1 cellular context compared by ENCODE assay signal in the genomic region with DNA sequence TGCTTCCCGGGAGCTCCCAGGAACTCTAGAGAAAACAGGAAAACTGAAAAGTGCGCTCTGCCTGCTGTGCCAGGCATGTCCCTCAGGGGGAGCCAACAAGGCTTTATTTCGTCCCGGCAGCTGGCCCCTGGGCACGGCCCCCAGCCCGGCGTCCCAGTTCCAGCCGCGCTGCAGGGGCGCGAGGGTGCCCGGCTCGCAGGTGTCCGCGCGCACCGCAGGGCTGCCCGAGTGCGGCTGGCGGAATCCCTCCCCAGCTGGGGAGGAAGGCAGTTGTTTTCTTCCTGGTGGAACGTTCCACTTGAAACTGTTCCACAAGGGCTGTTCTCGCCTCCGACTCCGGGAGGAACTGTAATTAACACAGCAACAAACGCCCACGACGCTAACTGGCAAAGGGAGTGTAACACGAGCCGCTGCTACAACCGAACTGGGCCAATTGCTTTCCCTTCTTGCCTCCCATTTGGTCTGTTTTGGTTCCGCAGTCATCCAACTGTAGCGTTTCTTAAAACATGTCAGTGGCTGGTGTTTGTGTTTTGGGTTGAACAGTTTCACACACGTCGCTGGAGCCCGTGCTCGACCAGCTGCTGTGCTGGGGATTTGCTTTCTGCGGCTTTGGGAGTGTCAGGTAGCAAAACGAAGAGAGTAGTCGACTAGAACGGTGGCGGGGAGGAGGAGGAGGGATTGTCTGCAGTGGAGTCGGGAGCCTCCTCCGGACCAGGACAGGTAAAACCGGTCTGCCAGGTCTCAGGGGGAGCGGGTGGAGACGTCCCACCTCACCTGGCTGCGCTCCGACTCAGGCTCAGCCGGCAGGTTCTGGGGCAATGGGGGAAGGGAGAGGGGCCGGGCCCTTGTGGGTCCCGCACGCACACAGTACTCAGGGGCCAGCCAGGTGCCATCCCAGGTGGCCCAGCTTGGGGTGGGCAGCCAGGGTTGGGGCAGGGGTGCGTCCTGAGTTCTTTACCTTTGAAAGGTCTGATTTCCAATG.
TF ChIP-seq lines count a peak whose summit lies in the region.

No MANE protein-coding gene starts in this region.

TF ChIP-seq in HEK293, 187 proteins besides CTCF, POLR2A, EP300 and RAD21 (continued from another document and continues in another):
- TF ChIP-seq, protein P1, sequence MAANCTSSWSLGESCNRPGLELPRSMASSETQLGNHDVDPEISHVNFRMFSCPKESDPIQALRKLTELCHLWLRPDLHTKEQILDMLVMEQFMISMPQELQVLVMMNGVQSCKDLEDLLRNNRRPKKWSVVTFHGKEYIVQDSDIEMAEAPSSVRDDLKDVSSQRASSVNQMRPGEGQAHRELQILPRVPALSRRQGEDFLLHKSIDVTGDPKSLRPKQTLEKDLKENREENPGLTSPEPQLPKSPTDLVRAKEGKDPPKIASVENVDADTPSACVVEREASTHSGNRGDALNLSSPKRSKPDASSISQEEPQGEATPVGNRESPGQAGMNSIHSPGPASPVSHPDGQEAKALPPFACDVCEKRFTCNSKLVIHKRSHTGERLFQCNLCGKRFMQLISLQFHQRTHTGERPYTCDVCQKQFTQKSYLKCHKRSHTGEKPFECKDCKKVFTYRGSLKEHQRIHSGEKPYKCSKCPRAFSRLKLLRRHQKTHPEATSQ (tag by site-specific recombination; IDR thresholded peaks at IDR 0.05) = no peak
- TF ChIP-seq ZNF121 (tag by site-specific recombination; IDR thresholded peaks at IDR 0.05) (no peak), HOXA7 (CRISPR knock-in tag; IDR thresholded peaks at IDR 0.05; ENCODE audit: borderline replicate concordance) (no peak), SALL2 (tag by site-specific recombination; IDR thresholded peaks at IDR 0.05; ENCODE audit: borderline replicate concordance) (no peak), EGR2 (tag by site-specific recombination; IDR thresholded peaks at IDR 0.05; ENCODE audit: low read depth) (peak; percentile 73), BCL11A (tag by site-specific recombination; IDR thresholded peaks at IDR 0.05; ENCODE audit: low read depth) (no peak), ZNF571 (tag by site-specific recombination; IDR thresholded peaks at IDR 0.05) (no peak), KLF8 (tag by site-specific recombination; IDR thresholded peaks at IDR 0.05) (peak; percentile 35; the same call in 1 of the 2 replicates), ZNF140 (tag by site-specific recombination; IDR thresholded peaks at IDR 0.05) (no peak), ZNF514 (tag by site-specific recombination; IDR thresholded peaks at IDR 0.05) (no peak), ZNF521 (tag by site-specific recombination; IDR thresholded peaks at IDR 0.05) (no peak), OVOL3 (tag by site-specific recombination; IDR thresholded peaks at IDR 0.05) (no peak), ZNF561 (tag by site-specific recombination; IDR thresholded peaks at IDR 0.05; ENCODE audit: borderline replicate concordance) (peak; percentile 80; the same call in 1 of the 2 replicates), ZBTB7A (tag by site-specific recombination; IDR thresholded peaks at IDR 0.05; ENCODE audit: low read depth) (no peak), TCF7L2 (IDR thresholded peaks at IDR 0.05; ENCODE audit: borderline replicate concordance, low read depth, low read length) (no peak), ZBTB17 (tag by site-specific recombination; IDR thresholded peaks at IDR 0.05) (peak; percentile 47; the same call in 1 of the 2 replicates), ZNF354C (tag by site-specific recombination; IDR thresholded peaks at IDR 0.05; ENCODE audit: borderline replicate concordance, low read depth) (no peak), ZNF529 (tag by site-specific recombination; IDR thresholded peaks at IDR 0.05; ENCODE audit: insufficient replicate concordance) (no peak), YY1 (tag by site-specific recombination; IDR thresholded peaks at IDR 0.05) (no peak), ZBTB21 (tag by site-specific recombination; IDR thresholded peaks at IDR 0.05) (no peak), ZNF266 (tag by site-specific recombination; IDR thresholded peaks at IDR 0.05; ENCODE audit: low read depth) (no peak), OSR2 (tag by site-specific recombination; IDR thresholded peaks at IDR 0.05) (peak; percentile 68), ZNF549 (tag by site-specific recombination; IDR thresholded peaks at IDR 0.05) (0 out of 2 replicates have a peak, but pooled peaks have one; percentile 33), ZNF169 (tag by site-specific recombination; IDR thresholded peaks at IDR 0.05) (no peak), ZFP41 (tag by site-specific recombination; IDR thresholded peaks at IDR 0.05; ENCODE audit: borderline replicate concordance) (no peak), ZNF792 (tag by site-specific recombination; IDR thresholded peaks at IDR 0.05) (no peak), ZNF837 (tag by site-specific recombination; IDR thresholded peaks at IDR 0.05) (no peak), GLIS1 (tag by site-specific recombination; IDR thresholded peaks at IDR 0.05) (peak; percentile 81), ZNF785 (tag by site-specific recombination; IDR thresholded peaks at IDR 0.05) (no peak), ZBTB20 (tag by site-specific recombination; IDR thresholded peaks at IDR 0.05) (peak; percentile 85; the same call in 1 of the 2 replicates), ZNF707 (tag by site-specific recombination; IDR thresholded peaks at IDR 0.05) (no peak), ZNF501 (tag by site-specific recombination; IDR thresholded peaks at IDR 0.05) (peak; percentile 82), BCL11B (tag by site-specific recombination; IDR thresholded peaks at IDR 0.05; ENCODE audit: low read depth) (no peak), ZNF629 (tag by site-specific recombination; IDR thresholded peaks at IDR 0.05) (no peak), ZNF677 (tag by site-specific recombination; IDR thresholded peaks at IDR 0.05) (0 out of 2 replicates have a peak, but pooled peaks have one; percentile 39)
- TF ChIP-seq, protein P2, sequence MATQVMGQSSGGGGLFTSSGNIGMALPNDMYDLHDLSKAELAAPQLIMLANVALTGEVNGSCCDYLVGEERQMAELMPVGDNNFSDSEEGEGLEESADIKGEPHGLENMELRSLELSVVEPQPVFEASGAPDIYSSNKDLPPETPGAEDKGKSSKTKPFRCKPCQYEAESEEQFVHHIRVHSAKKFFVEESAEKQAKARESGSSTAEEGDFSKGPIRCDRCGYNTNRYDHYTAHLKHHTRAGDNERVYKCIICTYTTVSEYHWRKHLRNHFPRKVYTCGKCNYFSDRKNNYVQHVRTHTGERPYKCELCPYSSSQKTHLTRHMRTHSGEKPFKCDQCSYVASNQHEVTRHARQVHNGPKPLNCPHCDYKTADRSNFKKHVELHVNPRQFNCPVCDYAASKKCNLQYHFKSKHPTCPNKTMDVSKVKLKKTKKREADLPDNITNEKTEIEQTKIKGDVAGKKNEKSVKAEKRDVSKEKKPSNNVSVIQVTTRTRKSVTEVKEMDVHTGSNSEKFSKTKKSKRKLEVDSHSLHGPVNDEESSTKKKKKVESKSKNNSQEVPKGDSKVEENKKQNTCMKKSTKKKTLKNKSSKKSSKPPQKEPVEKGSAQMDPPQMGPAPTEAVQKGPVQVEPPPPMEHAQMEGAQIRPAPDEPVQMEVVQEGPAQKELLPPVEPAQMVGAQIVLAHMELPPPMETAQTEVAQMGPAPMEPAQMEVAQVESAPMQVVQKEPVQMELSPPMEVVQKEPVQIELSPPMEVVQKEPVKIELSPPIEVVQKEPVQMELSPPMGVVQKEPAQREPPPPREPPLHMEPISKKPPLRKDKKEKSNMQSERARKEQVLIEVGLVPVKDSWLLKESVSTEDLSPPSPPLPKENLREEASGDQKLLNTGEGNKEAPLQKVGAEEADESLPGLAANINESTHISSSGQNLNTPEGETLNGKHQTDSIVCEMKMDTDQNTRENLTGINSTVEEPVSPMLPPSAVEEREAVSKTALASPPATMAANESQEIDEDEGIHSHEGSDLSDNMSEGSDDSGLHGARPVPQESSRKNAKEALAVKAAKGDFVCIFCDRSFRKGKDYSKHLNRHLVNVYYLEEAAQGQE (tag by site-specific recombination; IDR thresholded peaks at IDR 0.05) = peak; percentile 15; the same call in 1 of the 2 replicates
- TF ChIP-seq, protein P3, sequence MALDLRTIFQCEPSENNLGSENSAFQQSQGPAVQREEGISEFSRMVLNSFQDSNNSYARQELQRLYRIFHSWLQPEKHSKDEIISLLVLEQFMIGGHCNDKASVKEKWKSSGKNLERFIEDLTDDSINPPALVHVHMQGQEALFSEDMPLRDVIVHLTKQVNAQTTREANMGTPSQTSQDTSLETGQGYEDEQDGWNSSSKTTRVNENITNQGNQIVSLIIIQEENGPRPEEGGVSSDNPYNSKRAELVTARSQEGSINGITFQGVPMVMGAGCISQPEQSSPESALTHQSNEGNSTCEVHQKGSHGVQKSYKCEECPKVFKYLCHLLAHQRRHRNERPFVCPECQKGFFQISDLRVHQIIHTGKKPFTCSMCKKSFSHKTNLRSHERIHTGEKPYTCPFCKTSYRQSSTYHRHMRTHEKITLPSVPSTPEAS (tag by site-specific recombination; IDR thresholded peaks at IDR 0.05) = no peak
- TF ChIP-seq, protein P4, sequence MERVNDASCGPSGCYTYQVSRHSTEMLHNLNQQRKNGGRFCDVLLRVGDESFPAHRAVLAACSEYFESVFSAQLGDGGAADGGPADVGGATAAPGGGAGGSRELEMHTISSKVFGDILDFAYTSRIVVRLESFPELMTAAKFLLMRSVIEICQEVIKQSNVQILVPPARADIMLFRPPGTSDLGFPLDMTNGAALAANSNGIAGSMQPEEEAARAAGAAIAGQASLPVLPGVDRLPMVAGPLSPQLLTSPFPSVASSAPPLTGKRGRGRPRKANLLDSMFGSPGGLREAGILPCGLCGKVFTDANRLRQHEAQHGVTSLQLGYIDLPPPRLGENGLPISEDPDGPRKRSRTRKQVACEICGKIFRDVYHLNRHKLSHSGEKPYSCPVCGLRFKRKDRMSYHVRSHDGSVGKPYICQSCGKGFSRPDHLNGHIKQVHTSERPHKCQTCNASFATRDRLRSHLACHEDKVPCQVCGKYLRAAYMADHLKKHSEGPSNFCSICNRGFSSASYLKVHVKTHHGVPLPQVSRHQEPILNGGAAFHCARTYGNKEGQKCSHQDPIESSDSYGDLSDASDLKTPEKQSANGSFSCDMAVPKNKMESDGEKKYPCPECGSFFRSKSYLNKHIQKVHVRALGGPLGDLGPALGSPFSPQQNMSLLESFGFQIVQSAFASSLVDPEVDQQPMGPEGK (tag by site-specific recombination; IDR thresholded peaks at IDR 0.05) = peak; percentile 86
- TF ChIP-seq, protein P5, sequence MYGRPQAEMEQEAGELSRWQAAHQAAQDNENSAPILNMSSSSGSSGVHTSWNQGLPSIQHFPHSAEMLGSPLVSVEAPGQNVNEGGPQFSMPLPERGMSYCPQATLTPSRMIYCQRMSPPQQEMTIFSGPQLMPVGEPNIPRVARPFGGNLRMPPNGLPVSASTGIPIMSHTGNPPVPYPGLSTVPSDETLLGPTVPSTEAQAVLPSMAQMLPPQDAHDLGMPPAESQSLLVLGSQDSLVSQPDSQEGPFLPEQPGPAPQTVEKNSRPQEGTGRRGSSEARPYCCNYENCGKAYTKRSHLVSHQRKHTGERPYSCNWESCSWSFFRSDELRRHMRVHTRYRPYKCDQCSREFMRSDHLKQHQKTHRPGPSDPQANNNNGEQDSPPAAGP (tag by site-specific recombination; IDR thresholded peaks at IDR 0.05) = 0 out of 2 replicates have a peak, but pooled peaks have one; percentile 20
- TF ChIP-seq, protein P6, sequence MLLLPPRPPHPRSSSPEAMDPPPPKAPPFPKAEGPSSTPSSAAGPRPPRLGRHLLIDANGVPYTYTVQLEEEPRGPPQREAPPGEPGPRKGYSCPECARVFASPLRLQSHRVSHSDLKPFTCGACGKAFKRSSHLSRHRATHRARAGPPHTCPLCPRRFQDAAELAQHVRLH (tag by site-specific recombination; IDR thresholded peaks at IDR 0.05) = no peak
- TF ChIP-seq, protein P7, sequence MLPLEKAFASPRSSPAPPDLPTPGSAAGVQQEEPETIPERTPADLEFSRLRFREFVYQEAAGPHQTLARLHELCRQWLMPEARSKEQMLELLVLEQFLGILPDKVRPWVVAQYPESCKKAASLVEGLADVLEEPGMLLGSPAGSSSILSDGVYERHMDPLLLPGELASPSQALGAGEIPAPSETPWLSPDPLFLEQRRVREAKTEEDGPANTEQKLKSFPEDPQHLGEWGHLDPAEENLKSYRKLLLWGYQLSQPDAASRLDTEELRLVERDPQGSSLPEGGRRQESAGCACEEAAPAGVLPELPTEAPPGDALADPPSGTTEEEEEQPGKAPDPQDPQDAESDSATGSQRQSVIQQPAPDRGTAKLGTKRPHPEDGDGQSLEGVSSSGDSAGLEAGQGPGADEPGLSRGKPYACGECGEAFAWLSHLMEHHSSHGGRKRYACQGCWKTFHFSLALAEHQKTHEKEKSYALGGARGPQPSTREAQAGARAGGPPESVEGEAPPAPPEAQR (tag by site-specific recombination; IDR thresholded peaks at IDR 0.05) = no peak
- TF ChIP-seq, protein P8, sequence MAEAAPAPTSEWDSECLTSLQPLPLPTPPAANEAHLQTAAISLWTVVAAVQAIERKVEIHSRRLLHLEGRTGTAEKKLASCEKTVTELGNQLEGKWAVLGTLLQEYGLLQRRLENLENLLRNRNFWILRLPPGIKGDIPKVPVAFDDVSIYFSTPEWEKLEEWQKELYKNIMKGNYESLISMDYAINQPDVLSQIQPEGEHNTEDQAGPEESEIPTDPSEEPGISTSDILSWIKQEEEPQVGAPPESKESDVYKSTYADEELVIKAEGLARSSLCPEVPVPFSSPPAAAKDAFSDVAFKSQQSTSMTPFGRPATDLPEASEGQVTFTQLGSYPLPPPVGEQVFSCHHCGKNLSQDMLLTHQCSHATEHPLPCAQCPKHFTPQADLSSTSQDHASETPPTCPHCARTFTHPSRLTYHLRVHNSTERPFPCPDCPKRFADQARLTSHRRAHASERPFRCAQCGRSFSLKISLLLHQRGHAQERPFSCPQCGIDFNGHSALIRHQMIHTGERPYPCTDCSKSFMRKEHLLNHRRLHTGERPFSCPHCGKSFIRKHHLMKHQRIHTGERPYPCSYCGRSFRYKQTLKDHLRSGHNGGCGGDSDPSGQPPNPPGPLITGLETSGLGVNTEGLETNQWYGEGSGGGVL (tag by site-specific recombination; IDR thresholded peaks at IDR 0.05) = peak; percentile 65
- TF ChIP-seq, protein P9, sequence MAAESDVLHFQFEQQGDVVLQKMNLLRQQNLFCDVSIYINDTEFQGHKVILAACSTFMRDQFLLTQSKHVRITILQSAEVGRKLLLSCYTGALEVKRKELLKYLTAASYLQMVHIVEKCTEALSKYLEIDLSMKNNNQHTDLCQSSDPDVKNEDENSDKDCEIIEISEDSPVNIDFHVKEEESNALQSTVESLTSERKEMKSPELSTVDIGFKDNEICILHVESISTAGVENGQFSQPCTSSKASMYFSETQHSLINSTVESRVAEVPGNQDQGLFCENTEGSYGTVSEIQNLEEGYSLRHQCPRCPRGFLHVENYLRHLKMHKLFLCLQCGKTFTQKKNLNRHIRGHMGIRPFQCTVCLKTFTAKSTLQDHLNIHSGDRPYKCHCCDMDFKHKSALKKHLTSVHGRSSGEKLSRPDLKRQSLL (tag by site-specific recombination; IDR thresholded peaks at IDR 0.05) = no peak
- TF ChIP-seq, protein P10, sequence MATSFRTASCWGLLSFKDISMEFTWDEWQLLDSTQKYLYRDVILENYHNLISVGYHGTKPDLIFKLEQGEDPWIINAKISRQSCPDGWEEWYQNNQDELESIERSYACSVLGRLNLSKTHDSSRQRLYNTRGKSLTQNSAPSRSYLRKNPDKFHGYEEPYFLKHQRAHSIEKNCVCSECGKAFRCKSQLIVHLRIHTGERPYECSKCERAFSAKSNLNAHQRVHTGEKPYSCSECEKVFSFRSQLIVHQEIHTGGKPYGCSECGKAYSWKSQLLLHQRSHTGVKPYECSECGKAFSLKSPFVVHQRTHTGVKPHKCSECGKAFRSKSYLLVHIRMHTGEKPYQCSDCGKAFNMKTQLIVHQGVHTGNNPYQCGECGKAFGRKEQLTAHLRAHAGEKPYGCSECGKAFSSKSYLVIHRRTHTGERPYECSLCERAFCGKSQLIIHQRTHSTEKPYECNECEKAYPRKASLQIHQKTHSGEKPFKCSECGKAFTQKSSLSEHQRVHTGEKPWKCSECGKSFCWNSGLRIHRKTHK (tag by site-specific recombination; IDR thresholded peaks at IDR 0.05) = no peak
